Comparison of ENCODE assay signal across 6 cellular contexts in genomic region chr7:110604206-110604605, GRCh38.
"Had no signal": no experiment of that assay in that cellular context is flagged by ENCODE, and none has a peak within 500 bp of the region (broad histone marks: within the 10 kb centered on the region; RNA-seq: fewer than 3 reads in every experiment).

No MANE protein-coding gene starts in this region.

- H3K4me3 ChIP-seq: K562 had no signal

- DNase-seq: IMR-90, KBM-7, KG1 had no signal

- ATAC-seq: HepG2, K562 had no signal

- H3K27ac ChIP-seq: HL-60 had no signal
